ENCODE assay signal across 8 cellular contexts in genomic region chr7:139357729-139358506, GRCh38. TPM values are rescaled to one million over a fixed set of nuclear protein-coding genes. Genes with fewer than 3 reads are reported as not detected.
DNase-seq lines count a peak whose midpoint lies in the region; ATAC-seq, FAIRE-seq and TF ChIP-seq lines count a peak whose summit lies in the region.
"Not testable (repeated sequence)": the region's sequence is repeated elsewhere in the genome, so short reads cannot be mapped to it uniquely, and the experiment has no call there.

No MANE protein-coding gene starts in this region.

- WGBS in adrenal gland, 4 donors: 92 to 96% (median 94%) methylated on average over 27 of the region's 27 CpGs
- WGBS in pancreas, 2 donors: 91 to 95% methylated on average over 27 of the region's 27 CpGs
- 94 to 95% methylated on average over 27 of the region's 27 CpGs for WGBS in tibial nerve, 2 donors

- H3K9ac ChIP-seq in Karpas-422 (ENCODE audit: low read length): peak overlapping the region; percentile 100

- H3K9me3 ChIP-seq in CD8-positive, alpha-beta memory T cell (ENCODE audit: low read length); Karpas-422 (ENCODE audit: low read length); adrenal gland (replicated peaks in 1 of 3); pancreas; tibial nerve: not testable (repeated sequence)

- peak overlapping the region; percentile 97 to 99 (median 98) for H3K4me3 Mint-ChIP-seq in CD8-positive, alpha-beta memory T cell
- H3K4me3 Mint-ChIP-seq in T-helper 2 cell treated with Interferon-gamma antibody and Interleukin-4, amounts not matched to agents 5 μg/mL and 100 μg/mL, for 36 hours: peak overlapping the region; percentile 97
- peak overlapping the region; percentile 95 for H3K4me3 Mint-ChIP-seq in endothelial cell (ENCODE audit: unreplicated experiment)

- not testable (repeated sequence) for DNase-seq in CD8-positive, alpha-beta memory T cell; Karpas-422; T-helper 2 cell treated with Interferon-gamma antibody and Interleukin-4, amounts not matched to agents 5 μg/mL and 100 μg/mL, for 36 hours (ENCODE audit: low spot score); adrenal gland; endothelial cell (ENCODE audit: low spot score); kidney epithelial cell (ENCODE audit: low read depth); pancreas; tibial nerve (ENCODE audit: low spot score in 2 of 2)

- H3K9me3 Mint-ChIP-seq in CD8-positive, alpha-beta memory T cell; T-helper 2 cell treated with Interferon-gamma antibody and Interleukin-4, amounts not matched to agents 5 μg/mL and 100 μg/mL, for 36 hours; endothelial cell (ENCODE audit: unreplicated experiment): not testable (repeated sequence)

- TF ChIP-seq POLR2A in adrenal gland (IDR thresholded peaks at IDR 0.05); tibial nerve (IDR thresholded peaks at IDR 0.05): not testable (repeated sequence)

- H3K4me2 ChIP-seq in Karpas-422 (ENCODE audit: low read depth, low read length, poor library complexity, severe bottlenecking): peak overlapping the region; percentile 92

- not testable (repeated sequence) for H2AFZ ChIP-seq in Karpas-422 (ENCODE audit: low read length)

- H3K36me3 Mint-ChIP-seq in CD8-positive, alpha-beta memory T cell: peaks cover 0 to 26% (median 5%) of the 10 kb centered on the region in 3 donors
- H3K36me3 Mint-ChIP-seq in T-helper 2 cell treated with Interferon-gamma antibody and Interleukin-4, amounts not matched to agents 5 μg/mL and 100 μg/mL, for 36 hours (ENCODE audit: low read depth): peaks cover 19% of the 10 kb centered on the region
- not testable (repeated sequence) for H3K36me3 Mint-ChIP-seq in endothelial cell (ENCODE audit: low read depth, unreplicated experiment)

- H4K20me1 ChIP-seq in Karpas-422 (ENCODE audit: insufficient read depth, low read depth, low read length): peaks cover 12% of the 10 kb centered on the region

- peaks cover 26% of the 10 kb centered on the region for H3K4me1 ChIP-seq in CD8-positive, alpha-beta memory T cell (ENCODE audit: insufficient read depth, low read length)
- H3K4me1 ChIP-seq in Karpas-422 (ENCODE audit: low read length): peaks cover 27% of the 10 kb centered on the region
- H3K4me1 ChIP-seq in adrenal gland (replicated peaks in 1 of 2): peaks cover 8 to 29% of the 10 kb centered on the region in 2 donors
- peaks cover 0 to 22% (median 19%) of the 10 kb centered on the region in 3 donors for H3K4me1 ChIP-seq in pancreas
- H3K4me1 ChIP-seq in tibial nerve: peaks cover 0 to 30% (median 20%) of the 10 kb centered on the region in 4 donors

- intact Hi-C loops in adrenal gland (cut with DNase I): loop anchor here in 1 of 2 donors (2.0 kb wide), 1 partner anchor 17 kb away; the partner anchor contains the start of gene FMC1
- intact Hi-C loops in pancreas (cut with DNase I): not testable (repeated sequence)

- not testable (repeated sequence) for TF ChIP-seq CTCF in adrenal gland (IDR thresholded peaks at IDR 0.05); endothelial cell (IDR thresholded peaks at IDR 0.05; ENCODE audit: unreplicated experiment); kidney epithelial cell (IDR thresholded peaks at IDR 0.05; ENCODE audit: insufficient read depth, low read length, poor library complexity, severe bottlenecking); pancreas (IDR thresholded peaks at IDR 0.05); tibial nerve (IDR thresholded peaks at IDR 0.05)

- peak overlapping the region; percentile 97 to 100 (median 99) for H3K27ac Mint-ChIP-seq in CD8-positive, alpha-beta memory T cell
- H3K27ac Mint-ChIP-seq in T-helper 2 cell treated with Interferon-gamma antibody and Interleukin-4, amounts not matched to agents 5 μg/mL and 100 μg/mL, for 36 hours: peak overlapping the region; percentile 100
- peak overlapping the region; percentile 90 for H3K27ac Mint-ChIP-seq in endothelial cell (ENCODE audit: unreplicated experiment)

- POLR2A ChIA-PET in CD8-positive, alpha-beta memory T cell (lab: Charles Lee): interaction anchor here (0.6 kb wide), 1 partner anchor 8 kb away, joined by 4 read pairs; no protein-coding TSS in a partner anchor

- not testable (repeated sequence) for TF ChIP-seq EP300 in tibial nerve (IDR thresholded peaks at IDR 0.05)

- ATAC-seq in pancreas: not testable (repeated sequence)

- peaks cover 35 to 45% (median 41%) of the 10 kb centered on the region in 3 donors for H3K4me1 Mint-ChIP-seq in CD8-positive, alpha-beta memory T cell
- peaks cover 26% of the 10 kb centered on the region for H3K4me1 Mint-ChIP-seq in T-helper 2 cell treated with Interferon-gamma antibody and Interleukin-4, amounts not matched to agents 5 μg/mL and 100 μg/mL, for 36 hours (ENCODE audit: low read depth)
- H3K4me1 Mint-ChIP-seq in endothelial cell (ENCODE audit: unreplicated experiment): peaks cover 20% of the 10 kb centered on the region

- not testable (repeated sequence) for H3K27me3 Mint-ChIP-seq in CD8-positive, alpha-beta memory T cell; T-helper 2 cell treated with Interferon-gamma antibody and Interleukin-4, amounts not matched to agents 5 μg/mL and 100 μg/mL, for 36 hours (ENCODE audit: low read depth); endothelial cell (ENCODE audit: unreplicated experiment)

- peak overlapping the region; percentile 92 for H3K4me3 ChIP-seq in CD8-positive, alpha-beta memory T cell (ENCODE audit: low read length)
- H3K4me3 ChIP-seq in Karpas-422 (ENCODE audit: low read length): peak overlapping the region; percentile 87
- H3K4me3 ChIP-seq in adrenal gland: peak overlapping the region in 2 of 4 donors; percentile 88 to 99
- H3K4me3 ChIP-seq in kidney epithelial cell (ENCODE audit: low read depth, low read length): peak overlapping the region; percentile 100
- peak overlapping the region in 3 of 4 donors; percentile 68 to 90 (median 72) for H3K4me3 ChIP-seq in pancreas
- H3K4me3 ChIP-seq in tibial nerve: peak overlapping the region in 2 of 4 donors; percentile 67 to 75

- CTCF ChIA-PET in CD8-positive, alpha-beta memory T cell (lab: Charles Lee): not testable (repeated sequence)

- not testable (repeated sequence) for FAIRE-seq in pancreas (lab: Jason Lieb, UNC)

- peaks cover 48% of the 10 kb centered on the region for H3K79me2 ChIP-seq in Karpas-422 (ENCODE audit: low read length)

- peak overlapping the region; percentile 98 for H3K27ac ChIP-seq in CD8-positive, alpha-beta memory T cell (ENCODE audit: low read depth, low read length)
- H3K27ac ChIP-seq in Karpas-422 (ENCODE audit: low read length) (peak overlapping the region; percentile 90), adrenal gland (peak overlapping the region; percentile 95 to 100 (median 99)), pancreas (peak overlapping the region in 3 of 4 donors; percentile 99 to 100 (median 100)), tibial nerve (peak overlapping the region; percentile 98 to 100 (median 98))

- not testable (repeated sequence) for H3K36me3 ChIP-seq in CD8-positive, alpha-beta memory T cell (ENCODE audit: insufficient read depth, low read length); Karpas-422 (ENCODE audit: insufficient read depth, low read length); adrenal gland (replicated peaks in 1 of 2); kidney epithelial cell (ENCODE audit: control insufficient read depth, insufficient read depth, low read length); pancreas; tibial nerve

- not testable (repeated sequence) for H3K27me3 ChIP-seq in CD8-positive, alpha-beta memory T cell (ENCODE audit: insufficient read depth, low read length, poor library complexity, severe bottlenecking); Karpas-422 (ENCODE audit: low read length); adrenal gland; kidney epithelial cell (ENCODE audit: control insufficient read depth, insufficient read depth, low read length); pancreas; tibial nerve

- H3K9me2 ChIP-seq in Karpas-422 (replicated peaks; ENCODE audit: insufficient read depth, low read length): not testable (repeated sequence)

RNA-seq across cellular contexts. Expression of gene LUC7L2, which starts 1.8 kb away (rescaled TPM):
- total RNA-seq in CD8-positive, alpha-beta memory T cell: 100 to 1,000 TPM; 150 to 164 TPM
- polyA plus RNA-seq in CD8-positive, alpha-beta memory T cell: 72.0 TPM
- total RNA-seq in Karpas-422 (2014; rRNA removed; shearing (Covaris generic); ENCODE audit: low replicate concordance): 66.2 and 82.0 TPM in 2 replicates
- total RNA-seq in adrenal gland (10 to 100 TPM; 31.5 to 100.0 (median 54.4) TPM), endothelial cell (ENCODE audit: unreplicated experiment) (83.5 TPM), kidney epithelial cell (49.3 and 56.0 TPM in 2 replicates), pancreas (10 to 100 TPM; 30.0 to 45.3 (median 39.0) TPM), tibial nerve (100 to 1,000 TPM in 2 of 4 donors, 10 to 100 TPM in 2; 76.2 to 107 (median 102) TPM)
- polyA plus RNA-seq in adrenal gland (10 to 100 TPM; 51.2 to 87.6 (median 55.3) TPM), pancreas (10 to 100 TPM; 35.9 to 71.1 TPM)

RNA-seq across cellular contexts. Expression of gene FMC1, which starts 16.8 kb away (rescaled TPM):
- total RNA-seq in CD8-positive, alpha-beta memory T cell: 10 to 100 TPM; 10.7 to 12.2 TPM
- 46.4 TPM for polyA plus RNA-seq in CD8-positive, alpha-beta memory T cell
- 18.0 and 24.7 TPM in 2 replicates for total RNA-seq in Karpas-422 (2014; rRNA removed; shearing (Covaris generic); ENCODE audit: low replicate concordance)
- total RNA-seq in adrenal gland (10 to 100 TPM in 7 of 8 donors, 1 to 10 TPM in 1; 10.0 to 29.5 (median 20.2) TPM), endothelial cell (ENCODE audit: unreplicated experiment) (9.0 TPM), kidney epithelial cell (8.3 and 8.4 TPM in 2 replicates), pancreas (10 to 100 TPM in 1 of 6 donors, 1 to 10 TPM in 5; 6.8 to 13.0 (median 7.9) TPM), tibial nerve (1 to 10 TPM; 5.9 to 8.6 (median 7.5) TPM)
- polyA plus RNA-seq in adrenal gland (10 to 100 TPM; 14.9 to 98.6 (median 50.0) TPM), pancreas (10 to 100 TPM; 16.6 to 23.6 TPM)
